In the genomic region with DNA sequence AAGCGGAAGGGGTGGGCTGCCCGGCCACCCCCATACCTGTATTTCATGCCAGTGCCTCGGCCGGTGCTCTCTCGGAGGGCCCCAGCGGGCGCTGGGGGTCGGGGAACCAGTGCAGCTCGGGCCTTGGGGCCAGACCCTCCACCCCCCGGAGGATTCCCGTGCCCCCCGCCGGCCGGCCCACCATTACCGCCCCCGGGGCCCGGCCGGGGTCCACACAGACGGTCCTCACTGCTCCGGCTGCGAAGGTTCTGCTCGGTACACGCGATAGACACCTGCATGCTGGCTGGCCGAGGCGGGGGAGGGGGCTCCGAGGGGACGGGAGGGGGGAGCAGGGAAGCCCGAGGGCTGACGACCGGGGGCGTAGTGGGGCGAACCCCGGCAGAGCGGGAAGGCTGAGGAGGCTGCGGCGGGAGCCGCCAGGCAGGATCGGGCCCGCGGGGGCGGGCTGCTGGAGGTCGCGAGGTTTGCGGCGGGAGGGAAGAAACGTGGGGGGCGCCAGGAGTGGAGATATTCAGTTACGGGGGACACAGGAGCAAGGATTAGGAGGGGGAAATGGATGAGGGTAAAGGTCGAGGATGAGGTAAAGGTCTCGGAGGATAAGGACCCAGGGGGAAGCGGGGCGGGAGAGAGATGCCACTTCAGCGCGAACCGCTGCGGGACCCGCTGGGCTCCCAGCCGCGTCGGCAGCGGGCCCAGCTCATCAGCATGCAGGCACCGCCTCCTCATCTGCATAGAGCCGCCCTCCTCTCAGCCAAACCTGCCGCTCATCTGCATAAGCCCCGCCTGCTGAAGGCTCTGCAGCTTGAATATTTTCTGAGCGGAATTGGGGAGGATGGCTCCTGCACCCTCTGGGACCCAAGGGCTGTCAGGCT, we compare ENCODE assay signal across 8 cellular contexts. TPM values are rescaled to one million over a fixed set of nuclear protein-coding genes. Genes with fewer than 3 reads are reported as not detected.
DNase-seq lines count a peak whose midpoint lies in the region; ATAC-seq and TF ChIP-seq lines count a peak whose summit lies in the region.

TSS of gene KCNAB3 (minus strand) at position 699 of the 872 bp plus-strand sequence. CDS start at position 278, 421 bp downstream.

- TF ChIP-seq CTCF in BE2C (IDR thresholded peaks at IDR 0.05; ENCODE audit: low read depth, low read length) (no peak), psoas muscle (IDR thresholded peaks at IDR 0.05) (no peak)

- peak within 1 kb of the TSS; percentile 57 for H3K4me3 ChIP-seq in BE2C (ENCODE audit: low read depth, low read length)
- peak within 1 kb of the TSS; percentile 72 for H3K4me3 ChIP-seq in psoas muscle

- DNase-seq in BE2C = peak; percentile 77
- peak; percentile 61 for DNase-seq in NCI-H1048 (lab: John Stamatoyannopoulos, UW)
- peak; percentile 88 for DNase-seq in activated effector memory CD4-positive, alpha-beta T cell treated with anti-CD3 and anti-CD28 coated beads, Interleukin-2, amount 50 U/mL, for 16 hours
- peak; percentile 48 for DNase-seq in foreskin melanocyte
- no peak for DNase-seq in psoas muscle
- no peak for DNase-seq in NCI-H1417 treated with DMSO at 0.1 percent for 48 hours (lab: John Stamatoyannopoulos, UW)
- DNase-seq in SIG-M5 treated with dmso at 0.1 percent for 504 hours (lab: John Stamatoyannopoulos, UW; ENCODE audit: unreplicated experiment) = no peak
- DNase-seq in NCI-H748 treated with DMSO at 0.1 percent for 48 hours (lab: John Stamatoyannopoulos, UW) = no peak

- H3K9me3 ChIP-seq in BE2C (no peaks in the 10 kb centered on the region), psoas muscle (no peaks in the 10 kb centered on the region)

- H3K4me1 ChIP-seq in BE2C (no peaks in the 10 kb centered on the region), psoas muscle (peaks cover 15% of the 10 kb centered on the region)

- no peak within 1 kb of the TSS for H3K27ac ChIP-seq in psoas muscle

- H3K36me3 ChIP-seq in BE2C = no peaks in the 10 kb centered on the region
- H3K36me3 ChIP-seq in psoas muscle (ENCODE audit: insufficient read depth in 1 of 2, low read depth in 1 of 2) = no peaks in the 10 kb centered on the region

- H3K27me3 ChIP-seq in BE2C (no peaks in the 10 kb centered on the region), psoas muscle (ENCODE audit: insufficient read depth in 3 of 3, low read length in 2 of 3) (no peaks in the 10 kb centered on the region)

- intact Hi-C loops in psoas muscle (cut with DNase I) = no loop called here

- WGBS in psoas muscle, 3 donors = 38 to 42% (median 38%) methylated on average over 48 to 67 of the region's 67 CpGs

- ATAC-seq in psoas muscle = no peak

RNA-seq across cellular contexts. Expression of gene KCNAB3, which starts in this region (rescaled TPM):
- polyA plus RNA-seq in BE2C (2012; ENCODE audit: insufficient read depth, insufficient read length, low read depth) = 1.6 TPM
- total RNA-seq in psoas muscle = under 1 TPM in 3 of 4 donors, not detected in 1; 0.38 to 0.77 (median 0.57) TPM
- under 1 TPM; 0.18 to 0.52 (median 0.21) TPM for polyA plus RNA-seq in psoas muscle

Comparison
In these comparisons a context has a peak if more than half of its experiments do, and no peak if none do; other contexts are left out.
1. DNase-seq: peak in BE2C (single experiment), NCI-H1048 (single experiment), activated effector memory CD4-positive, alpha-beta T cell treated with anti-CD3 and anti-CD28 coated beads, Interleukin-2, amount 50 U/mL, for 16 hours (single experiment) and foreskin melanocyte (single experiment); none in psoas muscle (0 of 2), NCI-H1417 treated with DMSO at 0.1 percent for 48 hours (single experiment), SIG-M5 treated with dmso at 0.1 percent for 504 hours (single experiment) and NCI-H748 treated with DMSO at 0.1 percent for 48 hours (single experiment).